11 cellular contexts compared by ENCODE assay signal in genomic region chr12:124395986-124396385, GRCh38.
DNase-seq lines count a peak whose midpoint lies in the region; ATAC-seq and TF ChIP-seq lines count a peak whose summit lies in the region.
"Had no signal": no experiment of that assay in that cellular context is flagged by ENCODE, and none has a peak within 500 bp of the region (broad histone marks: within the 10 kb centered on the region; RNA-seq: fewer than 3 reads in every experiment).

No MANE protein-coding gene starts in this region.

- H3K4me3 ChIP-seq in GM23338: no peak overlapping the region

- no peak for DNase-seq in GM23338 (ENCODE audit: low spot score)
- peak; percentile 56 for DNase-seq in SK-MEL-5 (ENCODE audit: low read depth, low spot score)
- DNase-seq in islet precursor cell: peak; percentile 76
- peak in 18 of 49 donors; percentile 7 to 78 (median 37) for DNase-seq in substantia nigra (lab: John Stamatoyannopoulos, UW)
- no peak for DNase-seq in ecto neural progenitor cell (ENCODE audit: low spot score)
- DNase-seq in RPMI8226: no peak
- no peak for DNase-seq in CD14-positive monocyte (ENCODE audit: low spot score)
- DNase-seq: activated CD8-positive, alpha-beta T cell treated with anti-CD3 and anti-CD28 coated beads, Interleukin-2, amount 10 ng/mL, durations not matched to agents 7 days and 5 days; effector CD4-positive, alpha-beta T cell; NCI-H510A; T1000 had no signal

- no peaks in the 10 kb centered on the region for H3K79me2 ChIP-seq in GM23338 (replicated peaks; ENCODE audit: insufficient read depth)

- H4K20me1 ChIP-seq in GM23338 (replicated peaks; ENCODE audit: insufficient read depth): peaks cover 12% of the 10 kb centered on the region

- TF ChIP-seq CTCF in GM23338 (conservative IDR thresholded peaks at IDR 0.05; ENCODE audit: low read depth in 2 of 2) (no peak), CD14-positive monocyte (IDR thresholded peaks at IDR 0.05) (no peak)

- H3K27ac Mint-ChIP-seq in GM23338 (peak overlapping the region; percentile 37), CD14-positive monocyte (peak overlapping the region in 1 of 7 donors; percentile 5)
- H3K27ac Mint-ChIP-seq: activated CD8-positive, alpha-beta T cell treated with anti-CD3 and anti-CD28 coated beads, Interleukin-2, amount 10 ng/mL, durations not matched to agents 7 days and 5 days had no signal

- H3K4me2 ChIP-seq in GM23338: no peak overlapping the region

- no peaks in the 10 kb centered on the region for H3K27me3 ChIP-seq in GM23338 (ENCODE audit: insufficient read depth)

- H3K27me3 Mint-ChIP-seq in GM23338 (ENCODE audit: insufficient read depth, low read depth, poor library complexity): peaks cover 16% of the 10 kb centered on the region
- peaks cover 0 to 2% (median 0%) of the 10 kb centered on the region in 3 donors for H3K27me3 Mint-ChIP-seq in CD14-positive monocyte (ENCODE audit: low read depth in 3 of 3)

- H3K4me1 ChIP-seq in GM23338 (ENCODE audit: insufficient read depth): no peaks in the 10 kb centered on the region

- peaks cover 2% of the 10 kb centered on the region; the same call in 2 of the 3 replicates for H3K9me3 Mint-ChIP-seq in GM23338
- H3K9me3 Mint-ChIP-seq in CD14-positive monocyte: peaks cover 0 to 2% (median 0%) of the 10 kb centered on the region in 7 donors

- peaks cover 13% of the 10 kb centered on the region; the same call in 2 of the 3 replicates for H3K4me1 Mint-ChIP-seq in GM23338
- H3K4me1 Mint-ChIP-seq in CD14-positive monocyte: peaks cover 39% of the 10 kb centered on the region

- intact Hi-C loops in CD14-positive monocyte (cut with micrococcal nuclease): loop anchor here (10.0 kb wide), 2 partner anchors 59 to 289 kb away; no protein-coding TSS in a partner anchor

- peaks cover 1% of the 10 kb centered on the region; the same call in 1 of the 2 replicates for H3K36me3 ChIP-seq in GM23338 (ENCODE audit: insufficient read depth)

- H3F3A ChIP-seq in GM23338 (replicated peaks; ENCODE audit: low read depth): 0 out of 2 replicates have a peak, but pooled peaks cover 4% of the 10 kb centered on the region

- ATAC-seq in GM23338: no peak
- ATAC-seq: activated CD8-positive, alpha-beta T cell treated with anti-CD3 and anti-CD28 coated beads, Interleukin-2, amount 10 ng/mL, durations not matched to agents 7 days and 5 days had no signal

- in situ Hi-C loops in SK-MEL-5 (cut with HindIII; ENCODE audit: low pct_unique_long_range_greater_than_20kb, low sequenced_read_pairs): no loop called here

- H3K36me3 Mint-ChIP-seq in GM23338 (ENCODE audit: low read depth) (peaks cover 43% of the 10 kb centered on the region), CD14-positive monocyte (peaks cover 67 to 75% of the 10 kb centered on the region in 2 donors)

- H2AFZ ChIP-seq in GM23338: no peak overlapping the region

- H3K4me3 Mint-ChIP-seq in GM23338 (no peak overlapping the region; the same call in 2 of the 3 replicates), CD14-positive monocyte (no peak overlapping the region)
- H3K4me3 Mint-ChIP-seq: activated CD8-positive, alpha-beta T cell treated with anti-CD3 and anti-CD28 coated beads, Interleukin-2, amount 10 ng/mL, durations not matched to agents 7 days and 5 days had no signal

- H3K27ac ChIP-seq in GM23338 (ENCODE audit: low read depth): no peak overlapping the region
- H3K27ac ChIP-seq in substantia nigra (ENCODE audit: low read depth, low read length, poor library complexity, severe bottlenecking): peak overlapping the region; percentile 91

- no peaks in the 10 kb centered on the region for H3K9me2 ChIP-seq in GM23338 (ENCODE audit: insufficient read depth)

TF ChIP-seq in GM23338, 12 proteins besides CTCF, POLR2A, EP300 and RAD21:
- TF ChIP-seq ZNF114 (CRISPR knock-in tag; IDR thresholded peaks at IDR 0.05) (no peak), ZNF331 (CRISPR knock-in tag; IDR thresholded peaks at IDR 0.05; ENCODE audit: low read depth) (no peak), EZH2 (IDR thresholded peaks at IDR 0.05; ENCODE audit: low read depth, unreplicated experiment) (no peak), ZNF462 (CRISPR knock-in tag; IDR thresholded peaks at IDR 0.05) (no peak), NANOG (IDR thresholded peaks at IDR 0.05; ENCODE audit: borderline replicate concordance) (no peak)

Comparison
In these comparisons a context has a peak if more than half of its experiments do, and no peak if none do; other contexts are left out.
1. DNase-seq: peak in SK-MEL-5 (single experiment) and islet precursor cell (single experiment); none in GM23338 (single experiment), ecto neural progenitor cell (single experiment), RPMI8226 (single experiment) and CD14-positive monocyte (single experiment).